Comparison of ENCODE assay signal across 1 cellular context in the genomic region with DNA sequence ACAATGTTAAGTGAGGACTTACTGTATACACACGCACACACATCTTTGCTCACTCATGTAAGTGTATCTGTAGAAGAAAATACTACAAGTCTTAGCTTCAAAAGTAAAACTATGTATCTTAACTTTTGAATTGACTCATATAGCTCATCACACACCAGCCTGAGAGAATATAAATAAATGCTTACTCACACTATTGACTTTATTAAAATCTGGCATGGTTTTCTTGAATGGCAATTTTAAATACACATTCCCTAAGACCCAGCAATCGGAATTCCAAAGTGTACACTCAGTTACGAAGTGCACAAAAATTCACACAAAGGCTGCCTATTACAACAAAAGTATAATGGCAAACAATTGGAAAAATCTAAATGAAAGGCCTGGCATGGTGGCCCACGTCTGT.
TF ChIP-seq lines count a peak whose summit lies in the region.

No MANE protein-coding gene starts in this region.

TF ChIP-seq in HEK293, 187 proteins besides CTCF, POLR2A, EP300 and RAD21 (continued from another document):
- TF ChIP-seq MEIS1 (CRISPR knock-in tag; IDR thresholded peaks at IDR 0.05; ENCODE audit: borderline replicate concordance), result no peak
- no peak for TF ChIP-seq ZNF10 (tag by site-specific recombination; IDR thresholded peaks at IDR 0.05)
- no peak for TF ChIP-seq ZNF394 (tag by site-specific recombination; IDR thresholded peaks at IDR 0.05; ENCODE audit: borderline replicate concordance)
